26 cellular contexts compared by ENCODE assay signal in genomic region chrX:29297171-29297800, GRCh38.
"Had no signal": no experiment of that assay in that cellular context is flagged by ENCODE, and none has a peak within 500 bp of the region (broad histone marks: within the 10 kb centered on the region; RNA-seq: fewer than 3 reads in every experiment).

No MANE protein-coding gene starts in this region.

- H3K27me3 ChIP-seq: foreskin keratinocyte, neutrophil, sigmoid colon, uterus had no signal

- DNase-seq: activated B cell treated with CpG ODN at 0.5 μM for 24 hours; activated CD4-positive, alpha-beta T cell treated with anti-CD3 and anti-CD28 coated beads for 36 hours; activated CD8-positive, alpha-beta memory T cell treated with anti-CD3 and anti-CD28 coated beads, Interleukin-2, amount 10 ng/mL, durations not matched to agents 7 days and 5 days; activated CD8-positive, alpha-beta T cell treated with anti-CD3 and anti-CD28 coated beads, Interleukin-2, amount 10 ng/mL, durations not matched to agents 7 days and 5 days; activated naive CD8-positive, alpha-beta T cell treated with anti-CD3 and anti-CD28 coated beads, Interleukin-2, amount 50 U/mL, for 24 hours; activated T-cell treated with anti-CD3 and anti-CD28 coated beads, Interleukin-2, amount 50 U/mL, for 48 hours; amygdala; central memory CD4-positive, alpha-beta T cell; effector CD4-positive, alpha-beta T cell; foreskin keratinocyte; islet precursor cell; left cardiac atrium; left ventricle myocardium superior; naive B cell; nephron progenitor cell; psoas muscle; sigmoid colon; small intestine; stimulated activated CD4-positive, alpha-beta T cell treated with anti-CD3 and anti-CD28 coated beads, Interleukin-4, amount 100 ng/mL, for 24 hours; uterus had no signal

- FAIRE-seq: small intestine had no signal

- ATAC-seq: activated CD4-positive, alpha-beta T cell treated with anti-CD3 and anti-CD28 coated beads for 36 hours; activated CD8-positive, alpha-beta memory T cell treated with anti-CD3 and anti-CD28 coated beads, Interleukin-2, amount 10 ng/mL, durations not matched to agents 7 days and 5 days; activated CD8-positive, alpha-beta T cell treated with anti-CD3 and anti-CD28 coated beads, Interleukin-2, amount 10 ng/mL, durations not matched to agents 7 days and 5 days; activated naive CD8-positive, alpha-beta T cell treated with anti-CD3 and anti-CD28 coated beads, Interleukin-2, amount 50 U/mL, for 24 hours; foreskin keratinocyte; left ventricle myocardium superior; psoas muscle; stimulated activated effector memory CD8-positive, alpha-beta T cell treated with anti-CD3 and anti-CD28 coated beads, Interleukin-12 subunit alpha, Interleukin-12 subunit beta, amount 100 ng/mL, for 72 hours had no signal

- H3K36me3 ChIP-seq: breast epithelium, neutrophil, sigmoid colon, thoracic aorta, uterus had no signal

- H3K9me3 ChIP-seq: breast epithelium, neutrophil, psoas muscle, sigmoid colon, thoracic aorta, uterus had no signal

- H3K4me3 ChIP-seq: breast epithelium, psoas muscle, sigmoid colon, thoracic aorta, uterus had no signal

- H3K27ac ChIP-seq: breast epithelium, epithelial cell of prostate, foreskin keratinocyte, neutrophil, parathyroid adenoma, psoas muscle, sigmoid colon, uterus had no signal

- H3K9ac ChIP-seq: parathyroid adenoma had no signal

- H3K4me1 ChIP-seq: breast epithelium, foreskin keratinocyte, parathyroid adenoma, psoas muscle, sigmoid colon, uterus had no signal
